In the genomic region with DNA sequence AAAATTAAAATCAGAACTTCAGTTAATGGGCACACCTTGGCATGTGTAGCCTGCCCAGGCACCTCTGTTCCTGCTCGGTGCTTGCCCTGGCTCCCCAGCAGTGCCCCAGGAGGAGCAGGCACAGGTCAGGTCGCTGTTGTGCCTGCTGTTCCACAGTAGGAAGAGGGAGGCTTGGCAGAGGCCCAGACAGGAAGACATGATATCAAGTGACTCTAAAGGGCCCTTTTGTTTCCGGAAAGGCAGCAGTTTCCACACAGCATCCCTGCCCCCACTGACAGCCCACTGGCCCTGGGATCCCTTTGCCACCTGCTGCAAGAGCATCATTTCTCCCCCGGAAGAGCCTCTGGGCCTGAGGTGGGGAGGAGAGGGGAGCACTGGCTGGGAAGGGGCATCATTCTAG, we compare ENCODE assay signal across 9 cellular contexts. TPM values are rescaled to one million over a fixed set of nuclear protein-coding genes. Genes with fewer than 3 reads are reported as not detected.
A peak's percentile ranks its signal among the peaks of the same experiment; 100 is the strongest.
DNase-seq lines count a peak whose midpoint lies in the region; ATAC-seq lines count a peak whose summit lies in the region.
"Had no signal": no experiment of that assay in that cellular context is flagged by ENCODE, and none has a peak within 500 bp of the region (broad histone marks: within the 10 kb centered on the region; RNA-seq: fewer than 3 reads in every experiment).

No MANE protein-coding gene starts in this region.

- ATAC-seq in sciatic nerve (no peak), GM21390 (IDR thresholded peaks at IDR 0.05; ENCODE audit: unreplicated experiment) (no peak)

- intact Hi-C loops in sciatic nerve (cut with DNase I) = no loop called here

- DNase-seq in HT1080 (ENCODE audit: low read depth) (peak; percentile 56), NCI-H510A (lab: John Stamatoyannopoulos, UW) (peak; percentile 53), dermis microvascular lymphatic vessel endothelial cell (ENCODE audit: low read depth in 2 of 2) (peak; percentile 76 to 85), sciatic nerve (ENCODE audit: low spot score) (peak; percentile 77)
- no peak for DNase-seq in stimulated activated CD4-positive, alpha-beta T cell treated with anti-CD3 and anti-CD28 coated beads, Interleukin-2, amount 100 ng/mL, for 48 hours
- no peak for DNase-seq in central memory CD4-positive, alpha-beta T cell
- DNase-seq: activated CD4-positive, alpha-beta T cell treated with anti-CD3 and anti-CD28 coated beads for 4 hours; MV-4-11 had no signal

RNA-seq across cellular contexts. Expression of a gene that starts 40.5 kb away (rescaled TPM):
- 20.2 and 26.3 TPM in 2 replicates for total RNA-seq in HT1080 (2014; rRNA removed; shearing (Covaris generic))
- polyA plus RNA-seq in HT1080 (2015; cell fraction: cytosol; rRNA removed) = 15.0 and 25.1 TPM in 2 replicates
- 40.7 and 46.4 TPM in 2 replicates for polyA plus RNA-seq in HT1080 (2015; cell fraction: nucleus; rRNA removed)
- total RNA-seq in dermis microvascular lymphatic vessel endothelial cell (48.8 and 71.8 TPM in 2 replicates), sciatic nerve (87.1 TPM)

Comparison
In these comparisons a context has a peak if more than half of its experiments do, and no peak if none do; other contexts are left out.
1. DNase-seq: peak in HT1080 (single experiment), NCI-H510A (single experiment), dermis microvascular lymphatic vessel endothelial cell (2 of 2) and sciatic nerve (single experiment); none in stimulated activated CD4-positive, alpha-beta T cell treated with anti-CD3 and anti-CD28 coated beads, Interleukin-2, amount 100 ng/mL, for 48 hours (0 of 2) and central memory CD4-positive, alpha-beta T cell (single experiment).